Comparison of ENCODE assay signal across 8 cellular contexts in the genomic region with DNA sequence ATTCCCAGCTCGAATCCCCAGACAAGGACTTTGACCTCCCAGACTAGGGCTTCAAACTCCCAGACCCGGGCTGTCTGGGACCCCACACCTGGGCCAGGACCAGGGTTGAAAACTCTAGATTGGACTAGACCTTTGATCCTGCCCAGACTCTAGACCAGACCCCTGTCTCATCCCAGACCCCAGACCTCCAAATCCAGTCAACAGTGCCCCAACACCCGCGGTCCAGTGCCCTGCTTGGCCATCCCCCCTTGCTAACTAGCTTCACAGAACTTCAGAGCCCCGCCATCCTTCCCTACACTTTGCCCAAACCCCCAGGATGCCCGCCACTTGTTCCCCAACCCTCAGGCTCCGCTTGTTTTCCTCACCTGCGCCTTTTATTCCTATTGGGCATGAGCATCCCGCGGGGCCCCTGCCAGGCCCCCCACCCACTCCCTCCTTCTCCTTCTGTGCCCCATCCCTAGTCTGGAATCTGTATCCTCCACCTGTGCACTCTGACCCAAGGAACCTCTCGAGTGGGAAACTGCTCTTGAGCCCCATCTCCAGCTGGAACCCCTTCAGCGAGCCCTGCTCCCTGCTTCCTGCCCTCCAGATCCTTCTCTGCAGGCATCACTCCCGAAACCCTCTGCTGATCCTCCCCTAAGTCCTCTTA. TPM values are rescaled to one million over a fixed set of nuclear protein-coding genes. Genes with fewer than 3 reads are reported as not detected.
DNase-seq lines count a peak whose midpoint lies in the region; ATAC-seq and TF ChIP-seq lines count a peak whose summit lies in the region.

No MANE protein-coding gene starts in this region.

- H3K27me3 ChIP-seq in left lung (no peaks in the 10 kb centered on the region), testis (no peaks in the 10 kb centered on the region)

- peaks cover 22 to 61% of the 10 kb centered on the region in 2 donors for H3K4me1 ChIP-seq in left lung
- peaks cover 26% of the 10 kb centered on the region for H3K4me1 ChIP-seq in testis

- H3K27ac Mint-ChIP-seq in activated CD8-positive, alpha-beta memory T cell treated with anti-CD3 and anti-CD28 coated beads, Interleukin-2, amount 10 ng/mL, durations not matched to agents 7 days and 5 days, result peak overlapping the region; percentile 94

- no peak for TF ChIP-seq CTCF in left lung (IDR thresholded peaks at IDR 0.05)
- TF ChIP-seq CTCF in testis (IDR thresholded peaks at IDR 0.05), result no peak

- no peaks in the 10 kb centered on the region for H3K27me3 Mint-ChIP-seq in activated CD8-positive, alpha-beta memory T cell treated with anti-CD3 and anti-CD28 coated beads, Interleukin-2, amount 10 ng/mL, durations not matched to agents 7 days and 5 days

- peak overlapping the region; percentile 89 to 94 for H3K4me3 ChIP-seq in left lung
- H3K4me3 ChIP-seq in testis, result peak overlapping the region; percentile 84 to 86

- peak overlapping the region; percentile 38 for H3K27ac ChIP-seq in adipose tissue (ENCODE audit: low read depth, low read length)
- H3K27ac ChIP-seq in left lung, result peak overlapping the region; percentile 92 to 98
- H3K27ac ChIP-seq in testis, result peak overlapping the region; percentile 81 to 89

- H3K36me3 ChIP-seq in left lung, result peaks cover 0 to 32% of the 10 kb centered on the region in 2 donors
- H3K36me3 ChIP-seq in testis (ENCODE audit: low read depth, missing control alignments), result no peaks in the 10 kb centered on the region

- intact Hi-C loops in left lung (cut with DNase I), result no loop called here
- intact Hi-C loops in testis (cut with DNase I; ENCODE audit: low total_unique reads), result no loop called here

- H3K9me3 Mint-ChIP-seq in activated CD8-positive, alpha-beta memory T cell treated with anti-CD3 and anti-CD28 coated beads, Interleukin-2, amount 10 ng/mL, durations not matched to agents 7 days and 5 days (ENCODE audit: low read depth), result no peaks in the 10 kb centered on the region

- no peaks in the 10 kb centered on the region for H3K9me3 ChIP-seq in left lung
- no peaks in the 10 kb centered on the region for H3K9me3 ChIP-seq in testis

- no peak for TF ChIP-seq POLR2A in testis (IDR thresholded peaks at IDR 0.05)

- no peak for DNase-seq in activated CD8-positive, alpha-beta memory T cell treated with anti-CD3 and anti-CD28 coated beads, Interleukin-2, amount 10 ng/mL, durations not matched to agents 7 days and 5 days
- DNase-seq in activated CD8-positive, alpha-beta memory T cell treated with anti-CD3 and anti-CD28 coated beads, Interleukin-2, amount 50 U/mL, for 4 hours, result no peak
- no peak for DNase-seq in left lung
- no peak for DNase-seq in testis
- DNase-seq in HEK293T (ENCODE audit: extremely low spot score), result no peak
- no peak for DNase-seq in T1000 (lab: John Stamatoyannopoulos, UW)

- 1 to 10% (median 2%) methylated on average over 13 of the region's 13 CpGs for WGBS in adipose tissue, 3 donors
- WGBS in testis, 2 donors, result 0 to 2% methylated on average over 13 of the region's 13 CpGs

- CTCF ChIA-PET in activated CD8-positive, alpha-beta memory T cell treated with anti-CD3 and anti-CD28 coated beads, Interleukin-2, amount 10 ng/mL, durations not matched to agents 7 days and 5 days (lab: Charles Lee), result interaction anchor here (1.2 to 6.7 kb wide), 4 partner anchors 10 to 56 kb away, joined by 4 to 83 read pairs (median 36); a partner anchor contains a TSS
- CTCF ChIA-PET in HEK293T (lab: Yijun Ruan, JAX), result interaction anchor here (1.6 kb wide), 1 partner anchor 10 kb away, joined by 16 read pairs; no protein-coding TSS in a partner anchor

- POLR2A ChIA-PET in HEK293T (lab: Yijun Ruan, JAX), result interaction anchor here (0.9 to 2.7 kb wide), 3 partner anchors 10 to 33 kb away, joined by 3 to 13 read pairs (median 9); no protein-coding TSS in a partner anchor

- no peak for ATAC-seq in activated CD8-positive, alpha-beta memory T cell treated with anti-CD3 and anti-CD28 coated beads, Interleukin-2, amount 10 ng/mL, durations not matched to agents 7 days and 5 days
- no peak for ATAC-seq in left lung
- ATAC-seq in HG03565 (IDR thresholded peaks at IDR 0.05; ENCODE audit: unreplicated experiment), result no peak

- peaks cover 25% of the 10 kb centered on the region for H3K36me3 Mint-ChIP-seq in activated CD8-positive, alpha-beta memory T cell treated with anti-CD3 and anti-CD28 coated beads, Interleukin-2, amount 10 ng/mL, durations not matched to agents 7 days and 5 days

- peaks cover 45% of the 10 kb centered on the region for H3K4me1 Mint-ChIP-seq in activated CD8-positive, alpha-beta memory T cell treated with anti-CD3 and anti-CD28 coated beads, Interleukin-2, amount 10 ng/mL, durations not matched to agents 7 days and 5 days

- peak overlapping the region; percentile 97 for H3K4me3 Mint-ChIP-seq in activated CD8-positive, alpha-beta memory T cell treated with anti-CD3 and anti-CD28 coated beads, Interleukin-2, amount 10 ng/mL, durations not matched to agents 7 days and 5 days

TF ChIP-seq in HEK293T, 16 proteins besides CTCF, POLR2A, EP300 and RAD21:
- TF ChIP-seq L3MBTL2 (conservative IDR thresholded peaks at IDR 0.05) (no peak), ARNT (IDR thresholded peaks at IDR 0.05) (no peak), FOXM1 (IDR thresholded peaks at IDR 0.05; ENCODE audit: borderline replicate concordance) (no peak), HDGF (IDR thresholded peaks at IDR 0.05; ENCODE audit: borderline replicate concordance) (no peak), BHLHE40 (IDR thresholded peaks at IDR 0.05; ENCODE audit: borderline replicate concordance) (no peak), TARDBP (IDR thresholded peaks at IDR 0.05) (no peak), ZNF384 (IDR thresholded peaks at IDR 0.05) (no peak), FOXK2 (IDR thresholded peaks at IDR 0.05) (no peak), SUZ12 (IDR thresholded peaks at IDR 0.05) (no peak)

RNA-seq across cellular contexts. Expression of a gene that starts 0.6 kb away (rescaled TPM):
- 100 to 1,000 TPM; 450 to 509 TPM for total RNA-seq in activated CD8-positive, alpha-beta memory T cell treated with anti-CD3 and anti-CD28 coated beads, Interleukin-2, amount 10 ng/mL, durations not matched to agents 7 days and 5 days
- polyA plus RNA-seq in adipose tissue (100 to 1,000 TPM in 2 of 3 donors, 10 to 100 TPM in 1; 53.4 to 242 (median 211) TPM), testis (ENCODE audit: insufficient read depth, low read depth, low replicate concordance) (238 TPM)
- total RNA-seq in left lung (100 to 1,000 TPM; 266 to 381 TPM), testis (100 to 1,000 TPM; 239 to 343 TPM)

RNA-seq across cellular contexts. Expression of a gene that starts 31.5 kb away (rescaled TPM):
- total RNA-seq in activated CD8-positive, alpha-beta memory T cell treated with anti-CD3 and anti-CD28 coated beads, Interleukin-2, amount 10 ng/mL, durations not matched to agents 7 days and 5 days, result not detected
- polyA plus RNA-seq in adipose tissue (10 to 100 TPM in 1 of 3 donors, under 1 TPM in 1, not detected in 1; 0.34 to 22.0 TPM), testis (ENCODE audit: insufficient read depth, low read depth, low replicate concordance) (3.4 TPM)
- total RNA-seq in left lung (under 1 TPM in 1 of 2 donors, not detected in 1; 0.23 TPM), testis (1 to 10 TPM; 4.3 to 5.4 TPM)

RNA-seq across cellular contexts. Expression of a gene that starts 32.3 kb away (rescaled TPM):
- under 1 TPM; 0.16 to 0.70 TPM for total RNA-seq in activated CD8-positive, alpha-beta memory T cell treated with anti-CD3 and anti-CD28 coated beads, Interleukin-2, amount 10 ng/mL, durations not matched to agents 7 days and 5 days
- polyA plus RNA-seq in adipose tissue, result 10 to 100 TPM; 17.9 to 29.2 (median 21.1) TPM
- 10 to 100 TPM; 56.8 to 92.7 TPM for total RNA-seq in left lung
- total RNA-seq in testis, result 10 to 100 TPM; 12.9 to 26.7 TPM
- polyA plus RNA-seq in testis (ENCODE audit: insufficient read depth, low read depth, low replicate concordance), result 30.2 TPM

RNA-seq across cellular contexts. Expression of a gene that starts 42.3 kb away (rescaled TPM):
- total RNA-seq in activated CD8-positive, alpha-beta memory T cell treated with anti-CD3 and anti-CD28 coated beads, Interleukin-2, amount 10 ng/mL, durations not matched to agents 7 days and 5 days, result not detected
- polyA plus RNA-seq in adipose tissue, result under 1 TPM in 2 of 3 donors, not detected in 1; 0.15 TPM
- under 1 TPM in 1 of 2 donors, not detected in 1; 0.24 TPM for total RNA-seq in left lung
- 1 to 10 TPM; 1.5 to 3.2 TPM for total RNA-seq in testis
- 2.6 TPM for polyA plus RNA-seq in testis (ENCODE audit: insufficient read depth, low read depth, low replicate concordance)

RNA-seq across cellular contexts. Expression of a gene that starts 45.2 kb away (rescaled TPM):
- not detected for total RNA-seq in activated CD8-positive, alpha-beta memory T cell treated with anti-CD3 and anti-CD28 coated beads, Interleukin-2, amount 10 ng/mL, durations not matched to agents 7 days and 5 days
- under 1 TPM in 1 of 3 donors, not detected in 2; 0.13 TPM for polyA plus RNA-seq in adipose tissue
- not detected for total RNA-seq in left lung
- 1 to 10 TPM in 1 of 2 donors, under 1 TPM in 1; 0.93 to 1.2 TPM for total RNA-seq in testis
- 2.3 TPM for polyA plus RNA-seq in testis (ENCODE audit: insufficient read depth, low read depth, low replicate concordance)

Comparison
In these comparisons a context has a peak if more than half of its experiments do, and no peak if none do; other contexts are left out.
1. H3K27ac ChIP-seq: peak in every context shown above with its lines; median percentile 95 in left lung; 85 in testis; 38 in adipose tissue.
2. RNA of a gene that starts 31.5 kb away (total RNA-seq): 4.3 to 5.4 TPM in testis; 0.23 TPM in left lung and not detected in activated CD8-positive, alpha-beta memory T cell treated with anti-CD3 and anti-CD28 coated beads, Interleukin-2, amount 10 ng/mL, durations not matched to agents 7 days and 5 days; every median in the first group is over 4 times any median in the second.
3. RNA of a gene that starts 32.3 kb away (total RNA-seq): 56.8 to 92.7 TPM in left lung and 12.9 to 26.7 TPM in testis; 0.16 to 0.70 TPM in activated CD8-positive, alpha-beta memory T cell treated with anti-CD3 and anti-CD28 coated beads, Interleukin-2, amount 10 ng/mL, durations not matched to agents 7 days and 5 days; every median in the first group is over 4 times any median in the second.